ENCODE assay signal across 22 cellular contexts in genomic region chr10:97450828-97451227, GRCh38. TPM values are rescaled to one million over a fixed set of nuclear protein-coding genes. Genes with fewer than 3 reads are reported as not detected.
DNase-seq lines count a peak whose midpoint lies in the region; ATAC-seq, FAIRE-seq and TF ChIP-seq lines count a peak whose summit lies in the region.
"Had no signal": no experiment of that assay in that cellular context is flagged by ENCODE, and none has a peak within 500 bp of the region (broad histone marks: within the 10 kb centered on the region; RNA-seq: fewer than 3 reads in every experiment).

No MANE protein-coding gene starts in this region.

- no peak overlapping the region for H3K4me3 Mint-ChIP-seq in activated CD8-positive, alpha-beta T cell treated with anti-CD3 and anti-CD28 coated beads for 36 hours
- H3K4me3 Mint-ChIP-seq in activated CD8-positive, alpha-beta T cell treated with anti-CD3 and anti-CD28 coated beads, Interleukin-2, amount 10 ng/mL, durations not matched to agents 7 days and 5 days: no peak overlapping the region
- H3K4me3 Mint-ChIP-seq in HFFc6: no peak overlapping the region; the same call in 1 of the 2 replicates
- H3K4me3 Mint-ChIP-seq in naive thymus-derived CD4-positive, alpha-beta T cell: peak overlapping the region in 1 of 10 donors; percentile 0
- H3K4me3 Mint-ChIP-seq: activated naive CD8-positive, alpha-beta T cell; dendritic cell treated with granulocyte-macrophage colony-stimulating factor and Interleukin-4, amounts not matched to agents 40 ng/mL and 50 ng/mL, for 4 days; mesothelial cell of epicardium had no signal

- POLR2A ChIA-PET in activated CD8-positive, alpha-beta T cell treated with anti-CD3 and anti-CD28 coated beads for 36 hours (lab: Charles Lee): interaction anchor here (1.2 to 1.5 kb wide), 2 partner anchors 17 to 91 kb away, joined by 3 to 4 read pairs; no protein-coding TSS in a partner anchor
- POLR2A ChIA-PET in activated CD8-positive, alpha-beta T cell treated with anti-CD3 and anti-CD28 coated beads, Interleukin-2, amount 10 ng/mL, durations not matched to agents 7 days and 5 days (lab: Charles Lee): interaction anchor here (0.6 kb wide), 1 partner anchor 169 kb away, joined by 3 read pairs; no protein-coding TSS in a partner anchor
- POLR2A ChIA-PET in naive thymus-derived CD4-positive, alpha-beta T cell (lab: Charles Lee): no interaction called here

- no peak for TF ChIP-seq CTCF in activated CD8-positive, alpha-beta T cell treated with anti-CD3 and anti-CD28 coated beads for 36 hours (IDR thresholded peaks at IDR 0.05)
- no peak for TF ChIP-seq CTCF in HFFc6 (IDR thresholded peaks at IDR 0.05)
- no peak for TF ChIP-seq CTCF in bronchial epithelial cell (IDR thresholded peaks at IDR 0.05; ENCODE audit: insufficient read depth, low read length, severe bottlenecking)

- H3K4me1 ChIP-seq in naive thymus-derived CD4-positive, alpha-beta T cell (ENCODE audit: control insufficient read depth in 2 of 2, insufficient read depth in 2 of 2, low read length in 2 of 2): peaks cover 10 to 22% of the 10 kb centered on the region in 2 donors

- H3K9me3 Mint-ChIP-seq in activated CD8-positive, alpha-beta T cell treated with anti-CD3 and anti-CD28 coated beads for 36 hours: no peaks in the 10 kb centered on the region
- no peaks in the 10 kb centered on the region for H3K9me3 Mint-ChIP-seq in activated CD8-positive, alpha-beta T cell treated with anti-CD3 and anti-CD28 coated beads, Interleukin-2, amount 10 ng/mL, durations not matched to agents 7 days and 5 days (ENCODE audit: insufficient read depth)
- H3K9me3 Mint-ChIP-seq in HFFc6: no peaks in the 10 kb centered on the region; the same call in 1 of the 2 replicates
- H3K9me3 Mint-ChIP-seq in naive thymus-derived CD4-positive, alpha-beta T cell: peaks cover 0 to 2% (median 0%) of the 10 kb centered on the region in 11 donors
- H3K9me3 Mint-ChIP-seq: dendritic cell treated with granulocyte-macrophage colony-stimulating factor and Interleukin-4, amounts not matched to agents 40 ng/mL and 50 ng/mL, for 4 days; mesothelial cell of epicardium; nephron had no signal

- DNase-seq in activated CD8-positive, alpha-beta T cell treated with anti-CD3 and anti-CD28 coated beads for 36 hours: no peak
- no peak for DNase-seq in activated CD8-positive, alpha-beta T cell treated with anti-CD3 and anti-CD28 coated beads, Interleukin-2, amount 10 ng/mL, durations not matched to agents 7 days and 5 days
- DNase-seq in HFFc6 (no peak), bronchial epithelial cell (ENCODE audit: low read depth) (peak; percentile 33), DMS53 (lab: John Stamatoyannopoulos, UW) (no peak), DMS 273 (lab: John Stamatoyannopoulos, UW; ENCODE audit: unreplicated experiment) (no peak), GDM1 (lab: John Stamatoyannopoulos, UW) (no peak)
- no peak for DNase-seq in naive thymus-derived CD4-positive, alpha-beta T cell
- DNase-seq: islet precursor cell, NCI-H1417, NCI-H2171, NCI-H526 treated with DMSO at 0.1 percent for 48 hours, RPMI8226 had no signal

- H3K36me3 Mint-ChIP-seq in activated CD8-positive, alpha-beta T cell treated with anti-CD3 and anti-CD28 coated beads for 36 hours (ENCODE audit: low read depth): peaks cover 29% of the 10 kb centered on the region
- peaks cover 34% of the 10 kb centered on the region for H3K36me3 Mint-ChIP-seq in activated CD8-positive, alpha-beta T cell treated with anti-CD3 and anti-CD28 coated beads, Interleukin-2, amount 10 ng/mL, durations not matched to agents 7 days and 5 days (ENCODE audit: low read depth)
- H3K36me3 Mint-ChIP-seq in HFFc6 (ENCODE audit: low read depth): peaks cover 28% of the 10 kb centered on the region
- peaks cover 0 to 19% (median 0%) of the 10 kb centered on the region in 5 donors for H3K36me3 Mint-ChIP-seq in naive thymus-derived CD4-positive, alpha-beta T cell

- peaks cover 56% of the 10 kb centered on the region for H3K4me1 Mint-ChIP-seq in activated CD8-positive, alpha-beta T cell treated with anti-CD3 and anti-CD28 coated beads for 36 hours (ENCODE audit: low read depth)
- peaks cover 36% of the 10 kb centered on the region for H3K4me1 Mint-ChIP-seq in activated CD8-positive, alpha-beta T cell treated with anti-CD3 and anti-CD28 coated beads, Interleukin-2, amount 10 ng/mL, durations not matched to agents 7 days and 5 days (ENCODE audit: low read depth)
- H3K4me1 Mint-ChIP-seq in HFFc6 (ENCODE audit: low read depth): peaks cover 46% of the 10 kb centered on the region
- H3K4me1 Mint-ChIP-seq in naive thymus-derived CD4-positive, alpha-beta T cell: peaks cover 21 to 66% (median 46%) of the 10 kb centered on the region in 7 donors

- peak; percentile 85 for FAIRE-seq in bronchial epithelial cell (lab: Jason Lieb, UNC)
- FAIRE-seq: D721Med, frontal cortex, HepG2, TTC549 had no signal

- H3K27ac ChIP-seq in naive thymus-derived CD4-positive, alpha-beta T cell (ENCODE audit: low read depth, low read length): peak overlapping the region; percentile 2
- H3K27ac ChIP-seq: thoracic aorta had no signal

- H3K4me3 ChIP-seq in bronchial epithelial cell (ENCODE audit: low read depth, low read length): no peak overlapping the region
- no peak overlapping the region for H3K4me3 ChIP-seq in naive thymus-derived CD4-positive, alpha-beta T cell (ENCODE audit: low read length)
- H3K4me3 ChIP-seq: thoracic aorta had no signal

- peak overlapping the region; percentile 56 for H3K27ac Mint-ChIP-seq in activated CD8-positive, alpha-beta T cell treated with anti-CD3 and anti-CD28 coated beads for 36 hours
- no peak overlapping the region for H3K27ac Mint-ChIP-seq in activated CD8-positive, alpha-beta T cell treated with anti-CD3 and anti-CD28 coated beads, Interleukin-2, amount 10 ng/mL, durations not matched to agents 7 days and 5 days
- H3K27ac Mint-ChIP-seq in HFFc6: peak overlapping the region; percentile 60; the same call in 1 of the 2 replicates
- H3K27ac Mint-ChIP-seq in naive thymus-derived CD4-positive, alpha-beta T cell: peak overlapping the region in 7 of 9 donors; percentile 14 to 98 (median 72)
- H3K27ac Mint-ChIP-seq: activated naive CD8-positive, alpha-beta T cell; dendritic cell treated with granulocyte-macrophage colony-stimulating factor and Interleukin-4, amounts not matched to agents 40 ng/mL and 50 ng/mL, for 4 days; mesothelial cell of epicardium; nephron had no signal

- peaks cover 5% of the 10 kb centered on the region for H3K36me3 ChIP-seq in bronchial epithelial cell (ENCODE audit: control insufficient read depth, insufficient read depth, low read length)
- peaks cover 0 to 33% (median 11%) of the 10 kb centered on the region in 3 experiments for H3K36me3 ChIP-seq in naive thymus-derived CD4-positive, alpha-beta T cell (ENCODE audit: control insufficient read depth in 2 of 3, insufficient read depth in 3 of 3, low read length in 3 of 3)

- H3K27me3 ChIP-seq in bronchial epithelial cell (ENCODE audit: control insufficient read depth, insufficient read depth, low read length): no peaks in the 10 kb centered on the region
- no peaks in the 10 kb centered on the region for H3K27me3 ChIP-seq in naive thymus-derived CD4-positive, alpha-beta T cell (ENCODE audit: control insufficient read depth in 2 of 2, insufficient read depth in 2 of 2, low read length in 2 of 2)

- ATAC-seq in activated CD8-positive, alpha-beta T cell treated with anti-CD3 and anti-CD28 coated beads for 36 hours: no peak
- no peak for ATAC-seq in activated CD8-positive, alpha-beta T cell treated with anti-CD3 and anti-CD28 coated beads, Interleukin-2, amount 10 ng/mL, durations not matched to agents 7 days and 5 days
- no peak for ATAC-seq in naive thymus-derived CD4-positive, alpha-beta T cell
- ATAC-seq: HepG2 had no signal

- intact Hi-C loops in activated CD8-positive, alpha-beta T cell treated with anti-CD3 and anti-CD28 coated beads for 36 hours (cut with micrococcal nuclease): no loop called here
- intact Hi-C loops in naive thymus-derived CD4-positive, alpha-beta T cell (cut with micrococcal nuclease): no loop called here

- CTCF ChIA-PET in activated CD8-positive, alpha-beta T cell treated with anti-CD3 and anti-CD28 coated beads for 36 hours (lab: Charles Lee): interaction anchor here (1.0 kb wide), 1 partner anchor 240 kb away, joined by 3 read pairs; no protein-coding TSS in a partner anchor
- CTCF ChIA-PET in activated CD8-positive, alpha-beta T cell treated with anti-CD3 and anti-CD28 coated beads, Interleukin-2, amount 10 ng/mL, durations not matched to agents 7 days and 5 days (lab: Charles Lee): no interaction called here
- CTCF ChIA-PET in naive thymus-derived CD4-positive, alpha-beta T cell (lab: Charles Lee): no interaction called here

- H3K27me3 Mint-ChIP-seq in activated CD8-positive, alpha-beta T cell treated with anti-CD3 and anti-CD28 coated beads for 36 hours: no peaks in the 10 kb centered on the region
- H3K27me3 Mint-ChIP-seq in activated CD8-positive, alpha-beta T cell treated with anti-CD3 and anti-CD28 coated beads, Interleukin-2, amount 10 ng/mL, durations not matched to agents 7 days and 5 days (ENCODE audit: low read depth): no peaks in the 10 kb centered on the region
- peaks cover 23% of the 10 kb centered on the region for H3K27me3 Mint-ChIP-seq in HFFc6 (ENCODE audit: insufficient read depth)
- H3K27me3 Mint-ChIP-seq in naive thymus-derived CD4-positive, alpha-beta T cell: no peaks in the 10 kb centered on the region
- H3K27me3 Mint-ChIP-seq: activated naive CD8-positive, alpha-beta T cell; dendritic cell treated with granulocyte-macrophage colony-stimulating factor and Interleukin-4, amounts not matched to agents 40 ng/mL and 50 ng/mL, for 4 days had no signal

- no peaks in the 10 kb centered on the region for H3K9me3 ChIP-seq in naive thymus-derived CD4-positive, alpha-beta T cell (ENCODE audit: control insufficient read depth in 2 of 3, low read length in 3 of 3)
- H3K9me3 ChIP-seq: thoracic aorta had no signal

RNA-seq across cellular contexts. Expression of gene ZDHHC16, which starts 4.9 kb away (rescaled TPM):
- 10 to 100 TPM; 23.8 to 25.2 TPM for total RNA-seq in activated CD8-positive, alpha-beta T cell treated with anti-CD3 and anti-CD28 coated beads for 36 hours
- 10 to 100 TPM; 35.8 to 36.2 TPM for total RNA-seq in activated CD8-positive, alpha-beta T cell treated with anti-CD3 and anti-CD28 coated beads, Interleukin-2, amount 10 ng/mL, durations not matched to agents 7 days and 5 days
- 10 to 100 TPM; 60.7 to 64.9 (median 63.1) TPM for total RNA-seq in HFFc6 (2021; fragmentation: NEBNext Ultra II Directional; extraction: Animal tissue kit (Norgen Biotek cat#: 25700))
- 31.9 and 37.6 TPM in 2 replicates for total RNA-seq in bronchial epithelial cell
- total RNA-seq in naive thymus-derived CD4-positive, alpha-beta T cell: 10 to 100 TPM; 13.2 to 38.8 (median 26.8) TPM
- polyA plus RNA-seq in naive thymus-derived CD4-positive, alpha-beta T cell: 10 to 100 TPM; 24.4 to 37.3 TPM

RNA-seq across cellular contexts. Expression of gene EXOSC1, which starts 5.0 kb away (rescaled TPM):
- 10 to 100 TPM; 43.3 to 49.2 TPM for total RNA-seq in activated CD8-positive, alpha-beta T cell treated with anti-CD3 and anti-CD28 coated beads for 36 hours
- total RNA-seq in activated CD8-positive, alpha-beta T cell treated with anti-CD3 and anti-CD28 coated beads, Interleukin-2, amount 10 ng/mL, durations not matched to agents 7 days and 5 days: 10 to 100 TPM; 47.1 to 48.2 TPM
- total RNA-seq in HFFc6 (2021; fragmentation: NEBNext Ultra II Directional; extraction: Animal tissue kit (Norgen Biotek cat#: 25700)): 10 to 100 TPM; 36.2 to 42.8 (median 39.9) TPM
- 30.9 and 34.2 TPM in 2 replicates for total RNA-seq in bronchial epithelial cell
- 10 to 100 TPM; 32.6 to 65.4 (median 53.2) TPM for total RNA-seq in naive thymus-derived CD4-positive, alpha-beta T cell
- polyA plus RNA-seq in naive thymus-derived CD4-positive, alpha-beta T cell: 10 to 100 TPM; 69.7 to 80.3 TPM

RNA-seq across cellular contexts. Expression of gene PGAM1, which starts 24.8 kb away (rescaled TPM):
- 1,000 to 10,000 TPM; 1,193 to 1,205 TPM for total RNA-seq in activated CD8-positive, alpha-beta T cell treated with anti-CD3 and anti-CD28 coated beads for 36 hours
- total RNA-seq in activated CD8-positive, alpha-beta T cell treated with anti-CD3 and anti-CD28 coated beads, Interleukin-2, amount 10 ng/mL, durations not matched to agents 7 days and 5 days: 100 to 1,000 TPM; 517 to 529 TPM
- total RNA-seq in HFFc6 (2021; fragmentation: NEBNext Ultra II Directional; extraction: Animal tissue kit (Norgen Biotek cat#: 25700)): 100 to 1,000 TPM; 505 to 594 (median 542) TPM
- total RNA-seq in bronchial epithelial cell: 404 and 490 TPM in 2 replicates
- total RNA-seq in naive thymus-derived CD4-positive, alpha-beta T cell: 100 to 1,000 TPM in 2 of 5 experiments, 10 to 100 TPM in 3; 58.5 to 536 (median 69.8) TPM
- 100 to 1,000 TPM; 172 to 204 TPM for polyA plus RNA-seq in naive thymus-derived CD4-positive, alpha-beta T cell

RNA-seq across cellular contexts. Expression of gene MMS19, which starts 47.4 kb away (rescaled TPM):
- 100 to 1,000 TPM; 107 to 108 TPM for total RNA-seq in activated CD8-positive, alpha-beta T cell treated with anti-CD3 and anti-CD28 coated beads for 36 hours
- 10 to 100 TPM; 71.7 to 73.3 TPM for total RNA-seq in activated CD8-positive, alpha-beta T cell treated with anti-CD3 and anti-CD28 coated beads, Interleukin-2, amount 10 ng/mL, durations not matched to agents 7 days and 5 days
- 10 to 100 TPM; 53.8 to 61.2 (median 56.3) TPM for total RNA-seq in HFFc6 (2021; fragmentation: NEBNext Ultra II Directional; extraction: Animal tissue kit (Norgen Biotek cat#: 25700))
- 23.2 and 38.2 TPM in 2 replicates for total RNA-seq in bronchial epithelial cell
- total RNA-seq in naive thymus-derived CD4-positive, alpha-beta T cell: 100 to 1,000 TPM in 2 of 5 experiments, 10 to 100 TPM in 3; 68.7 to 113 (median 87.9) TPM
- 10 to 100 TPM; 37.4 to 59.0 TPM for polyA plus RNA-seq in naive thymus-derived CD4-positive, alpha-beta T cell

RNA-seq across cellular contexts. Expression of gene UBTD1, which starts 47.9 kb away (rescaled TPM):
- 1 to 10 TPM; 1.6 to 2.1 TPM for total RNA-seq in activated CD8-positive, alpha-beta T cell treated with anti-CD3 and anti-CD28 coated beads for 36 hours
- 1 to 10 TPM in 1 of 2 experiments, under 1 TPM in 1; 0.58 to 1.1 TPM for total RNA-seq in activated CD8-positive, alpha-beta T cell treated with anti-CD3 and anti-CD28 coated beads, Interleukin-2, amount 10 ng/mL, durations not matched to agents 7 days and 5 days
- total RNA-seq in HFFc6 (2021; fragmentation: NEBNext Ultra II Directional; extraction: Animal tissue kit (Norgen Biotek cat#: 25700)): 10 to 100 TPM; 31.3 to 42.1 (median 34.8) TPM
- total RNA-seq in bronchial epithelial cell: 11.1 and 12.4 TPM in 2 replicates
- total RNA-seq in naive thymus-derived CD4-positive, alpha-beta T cell: 1 to 10 TPM in 4 of 5 experiments, under 1 TPM in 1; 0.94 to 4.2 (median 2.1) TPM
- 1 to 10 TPM; 1.2 to 2.9 TPM for polyA plus RNA-seq in naive thymus-derived CD4-positive, alpha-beta T cell
